In the genomic region with DNA sequence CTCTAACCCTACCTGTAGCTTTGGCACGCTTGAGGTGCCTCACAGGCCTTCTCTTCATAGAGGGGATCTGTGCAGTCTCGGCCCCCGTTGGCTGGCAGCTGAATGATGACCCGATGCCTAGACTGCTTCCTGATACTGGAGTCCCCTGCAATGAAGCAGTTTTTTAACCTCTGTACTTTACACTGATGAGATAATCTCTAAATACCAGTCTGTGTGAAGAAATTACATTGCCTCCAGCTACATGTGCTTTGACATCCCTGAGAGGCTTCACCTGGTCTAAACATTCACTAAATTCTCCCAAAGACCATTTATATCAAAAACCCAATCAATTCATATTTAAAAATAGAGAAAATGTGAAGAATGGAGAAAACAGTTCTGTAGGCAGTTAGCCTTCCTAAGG, we compare ENCODE assay signal across 23 cellular contexts.
"Had no signal": no experiment of that assay in that cellular context is flagged by ENCODE, and none has a peak within 500 bp of the region (broad histone marks: within the 10 kb centered on the region; RNA-seq: fewer than 3 reads in every experiment).

No MANE protein-coding gene starts in this region.

- H3K9ac ChIP-seq: SK-N-SH had no signal

- H3K27ac ChIP-seq: HL-60, RWPE1 had no signal

- H3K9me2 ChIP-seq: SK-N-SH had no signal

- DNase-seq: IMR-90, Karpas-422, KG1, MM.1S, NCI-H1092 treated with DMSO at 0.1 percent for 48 hours, NCI-H1436, NCI-H187, NCI-H2029, NCI-H2081 treated with DMSO at 0.1 percent for 48 hours, NCI-H2171, NCI-H226, NCI-H446, NCI-H510A, NCI-H524 treated with DMSO at 0.1 percent for 48 hours, NCI-H69, NCI-H774, PC-3, SHP77, SK-N-SH, SW 1271 had no signal

- H3K4me2 ChIP-seq: SK-N-SH had no signal

- ATAC-seq: Panc1, PC-3 had no signal

- H3K9me3 ChIP-seq: SK-N-SH had no signal
